24 cellular contexts compared by ENCODE assay signal in genomic region chr6:161342039-161342438, GRCh38.
"Had no signal": no experiment of that assay in that cellular context is flagged by ENCODE, and none has a peak within 500 bp of the region (broad histone marks: within the 10 kb centered on the region; RNA-seq: fewer than 3 reads in every experiment).

No MANE protein-coding gene starts in this region.

- ATAC-seq: activated CD8-positive, alpha-beta T cell treated with anti-CD3 and anti-CD28 coated beads for 36 hours; activated T-cell treated with anti-CD3 and anti-CD28 coated beads, Interleukin-2, amount 50 U/mL, for 72 hours; Panc1; Right ventricle myocardium inferior had no signal

- H3K9ac ChIP-seq: SK-N-SH had no signal

- H3K36me3 Mint-ChIP-seq: activated naive CD4-positive, alpha-beta T cell treated with anti-CD3 and anti-CD28 coated beads, Interleukin-2, amount 10 ng/mL, durations not matched to agents 7 days and 5 days; activated naive CD8-positive, alpha-beta T cell treated with anti-CD3 and anti-CD28 coated beads for 36 hours had no signal

- H3K4me2 ChIP-seq: SK-N-SH had no signal

- H3K9me3 ChIP-seq: adrenal gland, SK-N-SH had no signal

- H3K4me3 ChIP-seq: adrenal gland had no signal

- H3K27me3 Mint-ChIP-seq: activated CD8-positive, alpha-beta T cell treated with anti-CD3 and anti-CD28 coated beads for 36 hours; activated naive CD8-positive, alpha-beta T cell treated with anti-CD3 and anti-CD28 coated beads for 36 hours had no signal

- DNase-seq: activated CD4-positive, alpha-beta T cell treated with anti-CD3 and anti-CD28 coated beads for 4 hours; activated CD8-positive, alpha-beta memory T cell treated with anti-CD3 and anti-CD28 coated beads, Interleukin-2, amount 50 U/mL, for 4 hours; activated CD8-positive, alpha-beta T cell treated with anti-CD3 and anti-CD28 coated beads for 36 hours; activated gamma-delta T cell treated with Interleukin-2 at 50 U/mL for 16 hours; activated naive CD4-positive, alpha-beta T cell treated with anti-CD3 and anti-CD28 coated beads, Interleukin-2, amount 10 ng/mL, durations not matched to agents 7 days and 5 days; activated naive CD8-positive, alpha-beta T cell treated with anti-CD3 and anti-CD28 coated beads for 36 hours; activated T-cell treated with anti-CD3 and anti-CD28 coated beads, Interleukin-2, amount 50 U/mL, for 72 hours; adrenal gland; anterior cingulate cortex; caudate nucleus; Karpas-422; NCI-H1092; NCI-H1930; NCI-H2171 treated with DMSO at 0.1 percent for 48 hours; NCI-H226; NCI-H526; NCI-H82; RPMI8226; SK-N-SH; T-helper 1 cell had no signal

- H3K9me3 Mint-ChIP-seq: activated CD8-positive, alpha-beta T cell treated with anti-CD3 and anti-CD28 coated beads for 36 hours; activated naive CD4-positive, alpha-beta T cell treated with anti-CD3 and anti-CD28 coated beads, Interleukin-2, amount 10 ng/mL, durations not matched to agents 7 days and 5 days; activated naive CD8-positive, alpha-beta T cell treated with anti-CD3 and anti-CD28 coated beads for 36 hours; activated T-cell treated with anti-CD3 and anti-CD28 coated beads, Interleukin-2, amount 50 U/mL, for 72 hours; activated T-helper 2 cell treated with anti-CD3 and anti-CD28 coated beads, Interferon-gamma antibody, Interleukin-2, Interleukin-4, amounts not matched to agents 10 μg/mL and 5 μg/mL and 100 μg/mL, durations not matched to agents 14 hours and 24 hours and 36 hours had no signal

- H3K27ac Mint-ChIP-seq: activated CD8-positive, alpha-beta T cell treated with anti-CD3 and anti-CD28 coated beads for 36 hours; activated naive CD4-positive, alpha-beta T cell treated with anti-CD3 and anti-CD28 coated beads, Interleukin-2, amount 10 ng/mL, durations not matched to agents 7 days and 5 days; activated naive CD8-positive, alpha-beta T cell treated with anti-CD3 and anti-CD28 coated beads for 36 hours; activated T-cell treated with anti-CD3 and anti-CD28 coated beads, Interleukin-2, amount 50 U/mL, for 72 hours; activated T-helper 2 cell treated with anti-CD3 and anti-CD28 coated beads, Interferon-gamma antibody, Interleukin-2, Interleukin-4, amounts not matched to agents 10 μg/mL and 5 μg/mL and 100 μg/mL, durations not matched to agents 14 hours and 24 hours and 36 hours had no signal

- H3K4me1 ChIP-seq: adrenal gland had no signal

- H3K4me3 Mint-ChIP-seq: activated CD8-positive, alpha-beta T cell treated with anti-CD3 and anti-CD28 coated beads for 36 hours; activated naive CD4-positive, alpha-beta T cell treated with anti-CD3 and anti-CD28 coated beads, Interleukin-2, amount 10 ng/mL, durations not matched to agents 7 days and 5 days; activated naive CD8-positive, alpha-beta T cell treated with anti-CD3 and anti-CD28 coated beads for 36 hours; activated T-cell treated with anti-CD3 and anti-CD28 coated beads, Interleukin-2, amount 50 U/mL, for 72 hours had no signal

- H3K27me3 ChIP-seq: adrenal gland had no signal

- H3K4me1 Mint-ChIP-seq: activated naive CD4-positive, alpha-beta T cell treated with anti-CD3 and anti-CD28 coated beads, Interleukin-2, amount 10 ng/mL, durations not matched to agents 7 days and 5 days; activated naive CD8-positive, alpha-beta T cell treated with anti-CD3 and anti-CD28 coated beads for 36 hours had no signal

- H3K27ac ChIP-seq: adrenal gland, VCaP had no signal

- H3K36me3 ChIP-seq: adrenal gland had no signal
